In genomic region chr9:87337335-87338074, GRCh38 we compare ENCODE assay signal across 8 cellular contexts.
A peak's percentile ranks its signal among the peaks of the same experiment; 100 is the strongest.
DNase-seq lines count a peak whose midpoint lies in the region; ATAC-seq, FAIRE-seq and TF ChIP-seq lines count a peak whose summit lies in the region.

No MANE protein-coding gene starts in this region.

- H3K27ac Mint-ChIP-seq in activated CD4-positive, alpha-beta T cell treated with anti-CD3 and anti-CD28 coated beads, Interleukin-2, amount 10 ng/mL, durations not matched to agents 24 days and 14 days = no peak overlapping the region

- TF ChIP-seq EP300 in K562 (IDR thresholded peaks at IDR 0.05; ENCODE audit: low read length) = no peak

- in situ Hi-C loops in K562 (cut with MboI) = loop anchor here (5.0 to 25.0 kb wide), 2 partner anchors 335 to 475 kb away; no protein-coding TSS in a partner anchor

- no peaks in the 10 kb centered on the region for H3K9me1 ChIP-seq in K562 (ENCODE audit: control insufficient read depth, insufficient read depth, low read length)

- no peaks in the 10 kb centered on the region for H3K27me3 ChIP-seq in K562 (ENCODE audit: control insufficient read depth in 2 of 2, insufficient read depth in 2 of 2, low read length in 2 of 2)
- H3K27me3 ChIP-seq in kidney epithelial cell (ENCODE audit: control insufficient read depth, insufficient read depth, low read length) = no peaks in the 10 kb centered on the region
- H3K27me3 ChIP-seq in thymus (ENCODE audit: control insufficient read depth, insufficient read depth) = peaks cover 6% of the 10 kb centered on the region

- no peak for DNase-seq in activated CD4-positive, alpha-beta T cell treated with anti-CD3 and anti-CD28 coated beads, Interleukin-2, amount 10 ng/mL, durations not matched to agents 24 days and 14 days
- no peak for DNase-seq in activated CD4-positive, alpha-beta T cell treated with anti-CD3 and anti-CD28 coated beads, Interleukin-2, amount 50 U/mL, for 1 hour
- DNase-seq in K562 (ENCODE audit: extremely low read depth in 1 of 4, low spot score in 3 of 4) = peak in 2 of 4 experiments; percentile 8 to 17
- peak; percentile 41 for DNase-seq in kidney epithelial cell (ENCODE audit: low read depth)
- no peak for DNase-seq in DMS79 treated with DMSO at 0.1 percent for 48 hours (lab: John Stamatoyannopoulos, UW)
- no peak for DNase-seq in GM19238 (ENCODE audit: insufficient read length, low spot score)

- 15% methylated on average over 12 of the region's 13 CpGs for WGBS in K562 (ENCODE audit: insufficient coverage, low coverage, missing lambda C conversion rate)
- 16% methylated on average over 13 of the region's 13 CpGs for WGBS in thymus

- H3K9me3 ChIP-seq in K562 (replicated peaks; ENCODE audit: control insufficient read depth, insufficient read depth, low read depth, low read length) (no peaks in the 10 kb centered on the region), thymus (ENCODE audit: control insufficient read depth) (no peaks in the 10 kb centered on the region)

- POLR2A ChIA-PET in K562 (lab: Yijun Ruan, JAX) = interaction anchor here (0.6 kb wide), 1 partner anchor 36 kb away, joined by 3 read pairs; no protein-coding TSS in a partner anchor

- H3K36me3 ChIP-seq in K562 (ENCODE audit: control insufficient read depth, insufficient read depth, low read length) = no peaks in the 10 kb centered on the region
- no peaks in the 10 kb centered on the region for H3K36me3 ChIP-seq in kidney epithelial cell (ENCODE audit: control insufficient read depth, insufficient read depth, low read length)
- no peaks in the 10 kb centered on the region for H3K36me3 ChIP-seq in thymus (ENCODE audit: control insufficient read depth, insufficient read depth)

- H3K4me1 ChIP-seq in K562 (replicated peaks in 1 of 2; ENCODE audit: control insufficient read depth in 2 of 2, insufficient read depth in 2 of 2, low read length in 2 of 2) (peaks cover 0 to 2% of the 10 kb centered on the region in 2 experiments; a peak in 2 of 5 replicates), thymus (ENCODE audit: control insufficient read depth, insufficient read depth, low read length) (peaks cover 2% of the 10 kb centered on the region)

- H4K20me1 ChIP-seq in K562 (replicated peaks; ENCODE audit: control insufficient read depth, insufficient read depth, low read length) = no peaks in the 10 kb centered on the region

- TF ChIP-seq RAD21 in K562 (CRISPR knock-in tag; conservative IDR thresholded peaks at IDR 0.05 in 1 of 2, IDR thresholded peaks at IDR 0.05 in 1 of 2) = no peak

- TF ChIP-seq CTCF in K562 (IDR thresholded peaks at IDR 0.05 in 2 of 3, conservative IDR thresholded peaks at IDR 0.05 in 1 of 3; ENCODE audit: insufficient read depth in 2 of 3, low read depth in 1 of 3, low read length in 3 of 3) (no peak), kidney epithelial cell (IDR thresholded peaks at IDR 0.05; ENCODE audit: insufficient read depth, low read length, poor library complexity, severe bottlenecking) (no peak)

- H3K4me3 ChIP-seq in K562 = no peak overlapping the region
- peak overlapping the region; percentile 46 for H3K4me3 ChIP-seq in kidney epithelial cell (ENCODE audit: low read depth, low read length)
- H3K4me3 ChIP-seq in thymus (ENCODE audit: low read length) = peak overlapping the region; percentile 52

- no peak for ATAC-seq in K562
- ATAC-seq in GM19452 (IDR thresholded peaks at IDR 0.05; ENCODE audit: unreplicated experiment) = no peak

- BruUV-seq in K562 (replicated peaks; lab: Mats Ljungman, UMichigan) = no TSS peak

- H3K4me2 ChIP-seq in K562 (ENCODE audit: insufficient read depth, low read length) = peak overlapping the region; percentile 45; the same call in 1 of the 2 replicates

- H3K36me3 Mint-ChIP-seq in activated CD4-positive, alpha-beta T cell treated with anti-CD3 and anti-CD28 coated beads, Interleukin-2, amount 10 ng/mL, durations not matched to agents 24 days and 14 days (ENCODE audit: low read depth) = no peaks in the 10 kb centered on the region

- 0 out of 2 replicates have a peak overlapping the region, but pooled peaks have one; percentile 19 for H2AFZ ChIP-seq in K562 (ENCODE audit: low read depth, low read length)

- H3K9me3 Mint-ChIP-seq in activated CD4-positive, alpha-beta T cell treated with anti-CD3 and anti-CD28 coated beads, Interleukin-2, amount 10 ng/mL, durations not matched to agents 24 days and 14 days = no peaks in the 10 kb centered on the region

- peaks cover 4% of the 10 kb centered on the region for H3K4me1 Mint-ChIP-seq in activated CD4-positive, alpha-beta T cell treated with anti-CD3 and anti-CD28 coated beads, Interleukin-2, amount 10 ng/mL, durations not matched to agents 24 days and 14 days

- H3K27ac ChIP-seq in K562 (ENCODE audit: extremely low read depth, low read depth, low read length) (no peak overlapping the region), thymus (ENCODE audit: low read depth) (no peak overlapping the region)

- intact Hi-C loops in activated CD4-positive, alpha-beta T cell treated with anti-CD3 and anti-CD28 coated beads, Interleukin-2, amount 10 ng/mL, durations not matched to agents 24 days and 14 days (cut with micrococcal nuclease) = loop anchor here (1.0 to 2.0 kb wide), 2 partner anchors 326 to 475 kb away; no protein-coding TSS in a partner anchor
- intact Hi-C loops in K562 (cut with micrococcal nuclease) = loop anchor here (1.0 to 5.0 kb wide), 3 partner anchors 161 to 326 kb away; no protein-coding TSS in a partner anchor

- no peak overlapping the region for H3K9ac ChIP-seq in K562 (ENCODE audit: insufficient read depth in 1 of 2, low read depth in 2 of 2, low read length in 2 of 2)

- peak overlapping the region; percentile 73 for H3K4me3 Mint-ChIP-seq in activated CD4-positive, alpha-beta T cell treated with anti-CD3 and anti-CD28 coated beads, Interleukin-2, amount 10 ng/mL, durations not matched to agents 24 days and 14 days

- TF ChIP-seq POLR2A in K562 (conservative IDR thresholded peaks at IDR 0.05) = no peak

- CTCF ChIA-PET in K562 (lab: Yijun Ruan, JAX; ENCODE audit: low intra/inter-chr PET ratio) = interaction anchor here (0.6 to 1.9 kb wide), 4 partner anchors 163 to 329 kb away, joined by 3 to 8 read pairs (median 3); no protein-coding TSS in a partner anchor

- H3K79me2 ChIP-seq in K562 (ENCODE audit: control insufficient read depth, insufficient read depth, low read length) = no peaks in the 10 kb centered on the region

- FAIRE-seq in K562 (lab: Jason Lieb, UNC) = peak; percentile 52

- peaks cover 30% of the 10 kb centered on the region for H3K27me3 Mint-ChIP-seq in activated CD4-positive, alpha-beta T cell treated with anti-CD3 and anti-CD28 coated beads, Interleukin-2, amount 10 ng/mL, durations not matched to agents 24 days and 14 days

TF ChIP-seq in K562, 482 proteins besides CTCF, POLR2A, EP300 and RAD21 (continues in another document):
- TF ChIP-seq BRF2 (IDR thresholded peaks at IDR 0.05; ENCODE audit: borderline replicate concordance, insufficient read depth, insufficient read length) (no peak), ZNF263 (CRISPR knock-in tag; IDR thresholded peaks at IDR 0.05; ENCODE audit: borderline replicate concordance) (no peak), THRAP3 (IDR thresholded peaks at IDR 0.05; ENCODE audit: borderline replicate concordance) (no peak)
- TF ChIP-seq, protein P1, sequence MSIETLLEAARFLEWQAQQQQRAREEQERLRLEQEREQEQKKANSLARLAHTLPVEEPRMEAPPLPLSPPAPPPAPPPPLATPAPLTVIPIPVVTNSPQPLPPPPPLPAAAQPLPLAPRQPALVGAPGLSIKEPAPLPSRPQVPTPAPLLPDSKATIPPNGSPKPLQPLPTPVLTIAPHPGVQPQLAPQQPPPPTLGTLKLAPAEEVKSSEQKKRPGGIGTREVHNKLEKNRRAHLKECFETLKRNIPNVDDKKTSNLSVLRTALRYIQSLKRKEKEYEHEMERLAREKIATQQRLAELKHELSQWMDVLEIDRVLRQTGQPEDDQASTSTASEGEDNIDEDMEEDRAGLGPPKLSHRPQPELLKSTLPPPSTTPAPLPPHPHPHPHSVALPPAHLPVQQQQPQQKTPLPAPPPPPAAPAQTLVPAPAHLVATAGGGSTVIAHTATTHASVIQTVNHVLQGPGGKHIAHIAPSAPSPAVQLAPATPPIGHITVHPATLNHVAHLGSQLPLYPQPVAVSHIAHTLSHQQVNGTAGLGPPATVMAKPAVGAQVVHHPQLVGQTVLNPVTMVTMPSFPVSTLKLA (conservative IDR thresholded peaks at IDR 0.05) = no peak
- TF ChIP-seq, protein P2, sequence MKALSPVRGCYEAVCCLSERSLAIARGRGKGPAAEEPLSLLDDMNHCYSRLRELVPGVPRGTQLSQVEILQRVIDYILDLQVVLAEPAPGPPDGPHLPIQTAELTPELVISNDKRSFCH (CRISPR knock-in tag; IDR thresholded peaks at IDR 0.05) = no peak
- TF ChIP-seq, protein P2 (tag; IDR thresholded peaks at IDR 0.05) = no peak
